In genomic region chr5:115602585-115603125, GRCh38 we compare ENCODE assay signal across 8 cellular contexts. TPM values are rescaled to one million over a fixed set of nuclear protein-coding genes. Genes with fewer than 3 reads are reported as not detected.
DNase-seq lines count a peak whose midpoint lies in the region; ATAC-seq, FAIRE-seq and TF ChIP-seq lines count a peak whose summit lies in the region.

No MANE protein-coding gene starts in this region.

- peaks cover 43% of the 10 kb centered on the region for H3K79me2 ChIP-seq in fibroblast of lung (ENCODE audit: control insufficient read depth, insufficient read depth, low read length)

- no peaks in the 10 kb centered on the region for H4K20me1 ChIP-seq in fibroblast of lung (ENCODE audit: control insufficient read depth, extremely low read depth, insufficient read depth, low read length)

- H3K4me3 Mint-ChIP-seq in Calu3 (ENCODE audit: low read depth, unreplicated experiment): peak overlapping the region; percentile 72

- H3K27ac Mint-ChIP-seq in Calu3 (ENCODE audit: unreplicated experiment): no peak overlapping the region

- H3K9me3 ChIP-seq in Peyer's patch (no peaks in the 10 kb centered on the region), fibroblast of lung (ENCODE audit: control insufficient read depth, insufficient read depth, low read depth, low read length) (no peaks in the 10 kb centered on the region), pancreas (no peaks in the 10 kb centered on the region)

- H3K36me3 ChIP-seq in Peyer's patch: no peaks in the 10 kb centered on the region
- H3K36me3 ChIP-seq in fibroblast of lung (ENCODE audit: control insufficient read depth, insufficient read depth, low read length): peaks cover 2% of the 10 kb centered on the region
- H3K36me3 ChIP-seq in pancreas: no peaks in the 10 kb centered on the region

- H3K4me3 ChIP-seq in Peyer's patch (peak overlapping the region; percentile 65 to 95 (median 88)), fibroblast of lung (replicated peaks in 1 of 4; ENCODE audit: control extremely low read depth in 1 of 4, insufficient read depth in 1 of 4, low read depth in 3 of 4, low read length in 4 of 4) (peak overlapping the region; percentile 48 to 83 (median 78)), pancreas (peak overlapping the region; percentile 60 to 89 (median 78))

- H2AFZ ChIP-seq in fibroblast of lung (ENCODE audit: low read length): peak overlapping the region; percentile 37

- peaks cover 24% of the 10 kb centered on the region for H3K36me3 Mint-ChIP-seq in Calu3 (ENCODE audit: insufficient read depth, unreplicated experiment)

- WGBS in pancreas, 2 donors: 38 to 40% methylated on average over 11 of the region's 11 CpGs

- H3K9ac ChIP-seq in fibroblast of lung (ENCODE audit: insufficient read depth, low read length): no peak overlapping the region

- in situ Hi-C loops in KBM-7 (cut with MboI; ENCODE audit: low pct_unique_long_range_greater_than_20kb, low sequenced_read_pairs): no loop called here

- TF ChIP-seq POLR2A in Peyer's patch (IDR thresholded peaks at IDR 0.05): no peak

- H3K4me2 ChIP-seq in fibroblast of lung (ENCODE audit: extremely low read depth, insufficient read depth, low read length): peak overlapping the region; percentile 9

- TF ChIP-seq CTCF in Calu3 (IDR thresholded peaks at IDR 0.05; ENCODE audit: unreplicated experiment) (no peak), Peyer's patch (IDR thresholded peaks at IDR 0.05) (no peak), fibroblast of lung (conservative IDR thresholded peaks at IDR 0.05 in 1 of 2, IDR thresholded peaks at IDR 0.05 in 1 of 2; ENCODE audit: low read depth in 1 of 2, low read length in 2 of 2) (no peak), pancreas (IDR thresholded peaks at IDR 0.05) (no peak)

- peaks cover 23% of the 10 kb centered on the region for H3K4me1 Mint-ChIP-seq in Calu3 (ENCODE audit: low read depth, unreplicated experiment)

- intact Hi-C loops in Calu3 (cut with micrococcal nuclease; ENCODE audit: unreplicated experiment): no loop called here
- intact Hi-C loops in pancreas (cut with DNase I): no loop called here

- H3K27ac ChIP-seq in Peyer's patch (peak overlapping the region; percentile 41 to 94 (median 91)), fibroblast of lung (ENCODE audit: insufficient read depth, low read length) (peak overlapping the region; percentile 93), pancreas (peak overlapping the region; percentile 67 to 93 (median 88))

- H3K27me3 Mint-ChIP-seq in Calu3 (ENCODE audit: unreplicated experiment): no peaks in the 10 kb centered on the region

- BruUV-seq in Calu3 (replicated peaks; lab: Mats Ljungman, UMichigan): no TSS peak

- H3K4me1 ChIP-seq in Peyer's patch (peaks cover 0 to 20% (median 3%) of the 10 kb centered on the region in 4 donors), fibroblast of lung (ENCODE audit: control insufficient read depth, extremely low read depth, insufficient read depth, low read length) (peaks cover 5% of the 10 kb centered on the region), pancreas (peaks cover 0 to 7% (median 0%) of the 10 kb centered on the region in 3 donors)

- CTCF ChIA-PET in Calu3 (lab: Charles Lee): interaction anchor here (0.6 to 0.7 kb wide), 2 partner anchors 219 to 237 kb away, joined by 6 read pairs; no protein-coding TSS in a partner anchor

- no peak for FAIRE-seq in pancreas (lab: Jason Lieb, UNC)

- no peaks in the 10 kb centered on the region for H3K27me3 ChIP-seq in Peyer's patch
- no peaks in the 10 kb centered on the region for H3K27me3 ChIP-seq in fibroblast of lung (ENCODE audit: control insufficient read depth, insufficient read depth, low read length)
- H3K27me3 ChIP-seq in pancreas: no peaks in the 10 kb centered on the region

- DNase-seq in Calu3: no peak
- DNase-seq in Peyer's patch: no peak
- DNase-seq in fibroblast of lung (ENCODE audit: low read depth in 2 of 2): no peak
- DNase-seq in pancreas: no peak
- no peak for DNase-seq in KBM-7
- no peak for DNase-seq in effector CD8-positive, alpha-beta T cell (lab: John Stamatoyannopoulos, UW)
- DNase-seq in dedifferentiated amniotic fluid mesenchymal stem cell (ENCODE audit: extremely low spot score): no peak

- peak; percentile 5 for ATAC-seq in GM21786 (IDR thresholded peaks at IDR 0.05; ENCODE audit: unreplicated experiment)
- ATAC-seq in pancreas: peak in 3 of 4 donors; percentile 25 to 55 (median 41)

- H3K9me3 Mint-ChIP-seq in Calu3 (ENCODE audit: low read depth, unreplicated experiment): no peaks in the 10 kb centered on the region

RNA-seq across cellular contexts. Expression of gene TICAM2, which starts 0.4 kb away (rescaled TPM):
- 1.2 and 2.1 TPM in 2 replicates for total RNA-seq in Calu3 (2022)
- 1 to 10 TPM in 1 of 4 donors, under 1 TPM in 1, not detected in 2; 0.80 to 3.3 TPM for total RNA-seq in Peyer's patch
- total RNA-seq in fibroblast of lung: 4.1 and 8.8 TPM in 2 replicates
- polyA plus RNA-seq in fibroblast of lung: 8.1 and 10.3 TPM in 2 replicates
- polyA plus RNA-seq in fibroblast of lung (2012): 10.1 and 10.4 TPM in 2 replicates
- 0.08 and 0.19 TPM in 2 replicates for polyA minus RNA-seq in fibroblast of lung (ENCODE audit: low replicate concordance)
- total RNA-seq in pancreas: 1 to 10 TPM; 1.6 to 3.4 (median 2.2) TPM
- polyA plus RNA-seq in pancreas: 1 to 10 TPM; 1.4 to 1.9 TPM

RNA-seq across cellular contexts. Expression of gene TMED7, which starts 23.2 kb away (rescaled TPM):
- 121 and 137 TPM in 2 replicates for total RNA-seq in Calu3 (2022)
- total RNA-seq in Peyer's patch: 100 to 1,000 TPM in 2 of 4 donors, 10 to 100 TPM in 2; 36.3 to 119 (median 99.7) TPM
- 82.2 and 104 TPM in 2 replicates for total RNA-seq in fibroblast of lung
- 109 and 154 TPM in 2 replicates for polyA plus RNA-seq in fibroblast of lung
- 60.9 and 86.3 TPM in 2 replicates for polyA plus RNA-seq in fibroblast of lung (2012)
- polyA minus RNA-seq in fibroblast of lung (ENCODE audit: low replicate concordance): 16.4 and 28.3 TPM in 2 replicates
- 10 to 100 TPM; 39.4 to 71.3 (median 63.7) TPM for total RNA-seq in pancreas
- 10 to 100 TPM in 1 of 2 donors, 1 to 10 TPM in 1; 8.2 to 27.5 TPM for polyA plus RNA-seq in pancreas

RNA-seq across cellular contexts. Expression of gene FEM1C, which starts 58.1 kb away (rescaled TPM):
- 42.8 and 45.9 TPM in 2 replicates for total RNA-seq in Calu3 (2022)
- 10 to 100 TPM; 17.3 to 31.9 (median 28.2) TPM for total RNA-seq in Peyer's patch
- total RNA-seq in fibroblast of lung: 20.3 and 53.2 TPM in 2 replicates
- 26.4 and 27.2 TPM in 2 replicates for polyA plus RNA-seq in fibroblast of lung
- 16.3 and 16.6 TPM in 2 replicates for polyA plus RNA-seq in fibroblast of lung (2012)
- 6.1 and 11.7 TPM in 2 replicates for polyA minus RNA-seq in fibroblast of lung (ENCODE audit: low replicate concordance)
- total RNA-seq in pancreas: 10 to 100 TPM in 1 of 6 donors, 1 to 10 TPM in 5; 5.9 to 11.2 (median 8.0) TPM
- polyA plus RNA-seq in pancreas: 1 to 10 TPM; 3.2 to 4.4 TPM
